ENCODE assay signal across 7 cellular contexts in genomic region chr16:29257377-29258336, GRCh38.
DNase-seq lines count a peak whose midpoint lies in the region; FAIRE-seq and TF ChIP-seq lines count a peak whose summit lies in the region.
"Not testable (repeated sequence)": the region's sequence is repeated elsewhere in the genome, so short reads cannot be mapped to it uniquely, and the experiment has no call there.

No MANE protein-coding gene starts in this region.

- not testable (repeated sequence) for H4K20me1 ChIP-seq in Loucy (ENCODE audit: insufficient read depth, low read length, poor library complexity, severe bottlenecking); keratinocyte (ENCODE audit: control insufficient read depth, extremely low read depth, insufficient read depth, low read length)

- 0 out of 2 replicates have a peak, but pooled peaks have one; percentile 13 for TF ChIP-seq CTCF in Loucy (conservative IDR thresholded peaks at IDR 0.05; ENCODE audit: low read length)
- TF ChIP-seq CTCF in bronchial epithelial cell (IDR thresholded peaks at IDR 0.05; ENCODE audit: insufficient read depth, low read length, severe bottlenecking) = peak; percentile 20
- peak; percentile 35 for TF ChIP-seq CTCF in fibroblast of pulmonary artery (IDR thresholded peaks at IDR 0.05; ENCODE audit: low read length, missing control alignments)
- TF ChIP-seq CTCF in keratinocyte (optimal IDR thresholded peaks at IDR 0.05 in 1 of 3, IDR thresholded peaks at IDR 0.05 in 1 of 3, conservative IDR thresholded peaks at IDR 0.05 in 1 of 3; ENCODE audit: extremely low read depth in 1 of 3, insufficient read depth in 2 of 3, low read length in 3 of 3) = peak in 2 of 3 experiments; percentile 23 to 47
- TF ChIP-seq CTCF in osteocyte (IDR thresholded peaks at IDR 0.05) = peak; percentile 71

- H3K9ac ChIP-seq in Loucy (ENCODE audit: low read depth, low read length, poor library complexity, severe bottlenecking); keratinocyte (ENCODE audit: control insufficient read depth, extremely low read depth, insufficient read depth, low read length): not testable (repeated sequence)

- not testable (repeated sequence) for H3K9me2 ChIP-seq in Loucy (replicated peaks; ENCODE audit: low read depth, low read length)

- not testable (repeated sequence) for H3K27ac ChIP-seq in keratinocyte (ENCODE audit: control insufficient read depth, insufficient read depth, low read length)

- not testable (repeated sequence) for H3K4me1 ChIP-seq in Loucy (ENCODE audit: insufficient read depth, low read length, poor library complexity, severe bottlenecking); keratinocyte (ENCODE audit: control insufficient read depth, extremely low read depth, insufficient read depth, low read length)

- not testable (repeated sequence) for H3K9me3 ChIP-seq in Loucy (ENCODE audit: insufficient read depth, low read depth, low read length); keratinocyte (ENCODE audit: control insufficient read depth, low read depth, low read length)

- not testable (repeated sequence) for H2AFZ ChIP-seq in Loucy (ENCODE audit: low read length); keratinocyte (ENCODE audit: control insufficient read depth, low read length)

- not testable (repeated sequence) for H3K9me3 Mint-ChIP-seq in osteocyte (ENCODE audit: unreplicated experiment)

- H3K4me2 ChIP-seq in Loucy (ENCODE audit: low read depth, low read length, poor library complexity, severe bottlenecking); keratinocyte (ENCODE audit: control insufficient read depth, extremely low read depth, insufficient read depth, low read depth, low read length): not testable (repeated sequence)

- not testable (repeated sequence) for H3K9me1 ChIP-seq in keratinocyte (ENCODE audit: control insufficient read depth, extremely low read depth, insufficient read depth, low read length)

- DNase-seq in DMS 273 (lab: John Stamatoyannopoulos, UW; ENCODE audit: unreplicated experiment) = peak; percentile 14
- peak; percentile 53 for DNase-seq in SK-N-DZ (ENCODE audit: low spot score)
- not testable (repeated sequence) for DNase-seq in bronchial epithelial cell (ENCODE audit: low read depth); fibroblast of pulmonary artery (ENCODE audit: low read depth); keratinocyte (ENCODE audit: low read depth, low spot score); osteocyte (ENCODE audit: extremely low spot score, unreplicated experiment)

- H3K4me3 Mint-ChIP-seq in osteocyte (ENCODE audit: unreplicated experiment) = not testable (repeated sequence)

- not testable (repeated sequence) for H3K36me3 Mint-ChIP-seq in osteocyte (ENCODE audit: unreplicated experiment)

- H3K4me3 ChIP-seq in Loucy (ENCODE audit: low read length, poor library complexity, severe bottlenecking); bronchial epithelial cell (ENCODE audit: low read depth, low read length); fibroblast of pulmonary artery (replicated peaks; ENCODE audit: low read depth, low read length); keratinocyte (ENCODE audit: control insufficient read depth in 2 of 3, extremely low read depth in 1 of 3, insufficient read depth in 2 of 3, low read depth in 1 of 3, low read length in 3 of 3): not testable (repeated sequence)

- not testable (repeated sequence) for H3K27ac Mint-ChIP-seq in osteocyte (ENCODE audit: unreplicated experiment)

- FAIRE-seq in bronchial epithelial cell (lab: Jason Lieb, UNC); keratinocyte (lab: Jason Lieb, UNC): not testable (repeated sequence)

- not testable (repeated sequence) for H3K79me2 ChIP-seq in Loucy (ENCODE audit: insufficient read depth, low read length); keratinocyte (ENCODE audit: control insufficient read depth, insufficient read depth, low read length)

- dilution Hi-C loops in keratinocyte (cut with MboI; ENCODE audit: extremely low pct_ligation_motif_present, low sequenced_read_pairs) = not testable (repeated sequence)

- H3K27me3 Mint-ChIP-seq in osteocyte (ENCODE audit: unreplicated experiment) = not testable (repeated sequence)

- not testable (repeated sequence) for H3F3A ChIP-seq in Loucy (ENCODE audit: low read depth)

- H3K4me1 Mint-ChIP-seq in osteocyte (ENCODE audit: unreplicated experiment) = peaks cover 25% of the 10 kb centered on the region

- not testable (repeated sequence) for H3K27me3 ChIP-seq in Loucy (ENCODE audit: insufficient read depth, low read length, poor library complexity, severe bottlenecking); bronchial epithelial cell (ENCODE audit: control insufficient read depth, insufficient read depth, low read length); keratinocyte (ENCODE audit: control insufficient read depth, extremely low read depth, insufficient read depth, low read length)

- H3K36me3 ChIP-seq in Loucy (ENCODE audit: insufficient read depth, low read length); bronchial epithelial cell (ENCODE audit: control insufficient read depth, insufficient read depth, low read length); keratinocyte (ENCODE audit: control insufficient read depth in 2 of 2, extremely low read depth in 1 of 2, insufficient read depth in 2 of 2, low read length in 2 of 2): not testable (repeated sequence)

Comparison
In these comparisons a context has a peak if more than half of its experiments do, and no peak if none do; other contexts are left out.
1. CTCF ChIP-seq: peak in every context shown above with its lines; median percentile 71 in osteocyte; 35 in fibroblast of pulmonary artery; 35 in keratinocyte; 20 in bronchial epithelial cell; 13 in Loucy.